Comparison of ENCODE assay signal across 8 cellular contexts in the genomic region with DNA sequence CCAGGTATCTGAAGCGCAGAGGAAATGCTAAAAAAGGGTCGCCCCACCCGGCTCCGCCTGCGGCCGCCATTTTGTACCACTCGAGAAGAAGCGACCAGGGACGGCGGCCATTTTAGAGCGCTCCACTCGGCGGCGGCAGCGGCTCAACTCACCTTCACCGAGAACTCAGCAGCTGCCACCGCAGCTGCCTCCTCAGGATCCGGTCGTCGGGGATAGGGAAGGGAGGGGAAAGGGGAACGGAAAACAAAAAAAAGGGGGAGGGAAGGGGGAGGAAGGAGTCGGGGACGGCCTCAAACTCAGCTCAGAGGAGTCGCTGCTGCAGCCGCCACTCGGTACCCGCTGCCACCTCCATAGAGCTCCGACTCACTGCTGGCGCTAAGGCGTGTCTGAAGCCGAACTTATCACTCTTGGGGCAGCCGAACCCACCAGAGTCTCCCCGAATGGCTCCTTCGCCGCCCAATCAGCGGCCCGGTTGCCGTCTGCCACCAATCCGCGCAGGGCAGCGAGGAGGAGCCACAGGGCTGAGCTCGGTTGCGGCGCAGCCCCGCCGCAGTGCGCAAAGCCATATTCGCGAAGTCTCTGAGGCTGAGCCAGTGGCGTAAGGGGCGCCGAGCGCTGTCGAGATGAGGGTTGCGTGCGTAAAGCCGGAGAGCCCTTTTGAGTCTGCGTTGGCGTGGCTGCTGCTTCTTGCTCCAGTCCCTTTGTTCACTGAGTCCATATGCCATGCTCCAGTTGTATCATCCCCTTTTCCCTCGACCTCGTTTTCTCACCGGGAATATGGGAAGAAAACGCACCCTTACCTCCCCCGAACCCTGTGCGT. TPM values are rescaled to one million over a fixed set of nuclear protein-coding genes. Genes with fewer than 3 reads are reported as not detected.
A peak's percentile ranks its signal among the peaks of the same experiment; 100 is the strongest.
DNase-seq lines count a peak whose midpoint lies in the region; ATAC-seq and TF ChIP-seq lines count a peak whose summit lies in the region.

A gene (minus strand): TSS at position 374 of the 820 bp plus-strand sequence.

- peak within 1 kb of the TSS; percentile 99 for H3K27ac ChIP-seq in temporal lobe (ENCODE audit: low read depth, low read length)

- no peaks in the 10 kb centered on the region for H3K9me3 Mint-ChIP-seq in activated naive CD4-positive, alpha-beta T cell treated with anti-CD3 and anti-CD28 coated beads, Interleukin-2, amount 50 U/mL, for 24 hours

- no peaks in the 10 kb centered on the region for H3K27me3 Mint-ChIP-seq in activated naive CD4-positive, alpha-beta T cell treated with anti-CD3 and anti-CD28 coated beads, Interleukin-2, amount 50 U/mL, for 24 hours

- peak within 1 kb of the TSS; percentile 98 for H3K27ac Mint-ChIP-seq in activated naive CD4-positive, alpha-beta T cell treated with anti-CD3 and anti-CD28 coated beads, Interleukin-2, amount 50 U/mL, for 24 hours

- peak; percentile 99 for DNase-seq in GM06990 (ENCODE audit: extremely low read depth, insufficient read length)
- peak; percentile 98 for DNase-seq in NCI-H1092 (lab: John Stamatoyannopoulos, UW)
- DNase-seq in globus pallidus (ENCODE audit: low spot score), result peak; percentile 100
- peak; percentile 98 for DNase-seq in occipital lobe (lab: John Stamatoyannopoulos, UW)

- H3K4me1 Mint-ChIP-seq in activated naive CD4-positive, alpha-beta T cell treated with anti-CD3 and anti-CD28 coated beads, Interleukin-2, amount 50 U/mL, for 24 hours, result peaks cover 43% of the 10 kb centered on the region

- peak; percentile 94 for ATAC-seq in HG02588 (IDR thresholded peaks at IDR 0.05; ENCODE audit: unreplicated experiment)
- ATAC-seq in SK-N-SH treated with all-trans-retinoic acid at 6 μM for 48 hours, result peak; percentile 97

- peaks cover 32% of the 10 kb centered on the region for H3K36me3 Mint-ChIP-seq in activated naive CD4-positive, alpha-beta T cell treated with anti-CD3 and anti-CD28 coated beads, Interleukin-2, amount 50 U/mL, for 24 hours

- TF ChIP-seq CTCF in GM06990 (IDR thresholded peaks at IDR 0.05; ENCODE audit: insufficient read depth, low read length, poor library complexity, severe bottlenecking), result no peak

- peaks cover 14% of the 10 kb centered on the region for H3K36me3 ChIP-seq in GM06990 (ENCODE audit: control insufficient read depth, insufficient read depth, low read length)

- no peaks in the 10 kb centered on the region for H3K27me3 ChIP-seq in GM06990 (replicated peaks; ENCODE audit: control insufficient read depth, insufficient read depth, low read length)

- peak within 1 kb of the TSS; percentile 94 for H3K4me3 Mint-ChIP-seq in activated naive CD4-positive, alpha-beta T cell treated with anti-CD3 and anti-CD28 coated beads, Interleukin-2, amount 50 U/mL, for 24 hours

- H3K4me3 ChIP-seq in GM06990 (replicated peaks; ENCODE audit: low read depth, low read length), result peak within 1 kb of the TSS; percentile 100

TF ChIP-seq in SK-N-SH treated with all-trans-retinoic acid at 6 μM for 48 hours, 23 proteins besides CTCF, POLR2A, EP300 and RAD21:
- TF ChIP-seq BACH2 (CRISPR knock-in tag; IDR thresholded peaks at IDR 0.05; ENCODE audit: borderline replicate concordance) (no peak), ZFP3 (CRISPR knock-in tag; IDR thresholded peaks at IDR 0.05) (no peak), PPARA (CRISPR knock-in tag; IDR thresholded peaks at IDR 0.05; ENCODE audit: borderline replicate concordance) (no peak), RARB (CRISPR knock-in tag; IDR thresholded peaks at IDR 0.05) (no peak), GLIS3 (CRISPR knock-in tag; IDR thresholded peaks at IDR 0.05) (0 out of 2 replicates have a peak, but pooled peaks have one; percentile 37)
- TF ChIP-seq, protein P1, sequence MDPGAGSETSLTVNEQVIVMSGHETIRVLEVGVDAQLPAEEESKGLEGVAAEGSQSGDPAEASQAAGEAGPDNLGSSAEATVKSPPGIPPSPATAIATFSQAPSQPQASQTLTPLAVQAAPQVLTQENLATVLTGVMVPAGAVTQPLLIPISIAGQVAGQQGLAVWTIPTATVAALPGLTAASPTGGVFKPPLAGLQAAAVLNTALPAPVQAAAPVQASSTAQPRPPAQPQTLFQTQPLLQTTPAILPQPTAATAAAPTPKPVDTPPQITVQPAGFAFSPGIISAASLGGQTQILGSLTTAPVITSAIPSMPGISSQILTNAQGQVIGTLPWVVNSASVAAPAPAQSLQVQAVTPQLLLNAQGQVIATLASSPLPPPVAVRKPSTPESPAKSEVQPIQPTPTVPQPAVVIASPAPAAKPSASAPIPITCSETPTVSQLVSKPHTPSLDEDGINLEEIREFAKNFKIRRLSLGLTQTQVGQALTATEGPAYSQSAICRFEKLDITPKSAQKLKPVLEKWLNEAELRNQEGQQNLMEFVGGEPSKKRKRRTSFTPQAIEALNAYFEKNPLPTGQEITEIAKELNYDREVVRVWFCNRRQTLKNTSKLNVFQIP (CRISPR knock-in tag; IDR thresholded peaks at IDR 0.05; ENCODE audit: borderline replicate concordance, low read depth), result peak; percentile 90
- TF ChIP-seq, protein P2, sequence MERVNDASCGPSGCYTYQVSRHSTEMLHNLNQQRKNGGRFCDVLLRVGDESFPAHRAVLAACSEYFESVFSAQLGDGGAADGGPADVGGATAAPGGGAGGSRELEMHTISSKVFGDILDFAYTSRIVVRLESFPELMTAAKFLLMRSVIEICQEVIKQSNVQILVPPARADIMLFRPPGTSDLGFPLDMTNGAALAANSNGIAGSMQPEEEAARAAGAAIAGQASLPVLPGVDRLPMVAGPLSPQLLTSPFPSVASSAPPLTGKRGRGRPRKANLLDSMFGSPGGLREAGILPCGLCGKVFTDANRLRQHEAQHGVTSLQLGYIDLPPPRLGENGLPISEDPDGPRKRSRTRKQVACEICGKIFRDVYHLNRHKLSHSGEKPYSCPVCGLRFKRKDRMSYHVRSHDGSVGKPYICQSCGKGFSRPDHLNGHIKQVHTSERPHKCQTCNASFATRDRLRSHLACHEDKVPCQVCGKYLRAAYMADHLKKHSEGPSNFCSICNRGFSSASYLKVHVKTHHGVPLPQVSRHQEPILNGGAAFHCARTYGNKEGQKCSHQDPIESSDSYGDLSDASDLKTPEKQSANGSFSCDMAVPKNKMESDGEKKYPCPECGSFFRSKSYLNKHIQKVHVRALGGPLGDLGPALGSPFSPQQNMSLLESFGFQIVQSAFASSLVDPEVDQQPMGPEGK (CRISPR knock-in tag; IDR thresholded peaks at IDR 0.05; ENCODE audit: borderline replicate concordance), result peak; percentile 59; the same call in 1 of the 2 replicates
- TF ChIP-seq, protein P3, sequence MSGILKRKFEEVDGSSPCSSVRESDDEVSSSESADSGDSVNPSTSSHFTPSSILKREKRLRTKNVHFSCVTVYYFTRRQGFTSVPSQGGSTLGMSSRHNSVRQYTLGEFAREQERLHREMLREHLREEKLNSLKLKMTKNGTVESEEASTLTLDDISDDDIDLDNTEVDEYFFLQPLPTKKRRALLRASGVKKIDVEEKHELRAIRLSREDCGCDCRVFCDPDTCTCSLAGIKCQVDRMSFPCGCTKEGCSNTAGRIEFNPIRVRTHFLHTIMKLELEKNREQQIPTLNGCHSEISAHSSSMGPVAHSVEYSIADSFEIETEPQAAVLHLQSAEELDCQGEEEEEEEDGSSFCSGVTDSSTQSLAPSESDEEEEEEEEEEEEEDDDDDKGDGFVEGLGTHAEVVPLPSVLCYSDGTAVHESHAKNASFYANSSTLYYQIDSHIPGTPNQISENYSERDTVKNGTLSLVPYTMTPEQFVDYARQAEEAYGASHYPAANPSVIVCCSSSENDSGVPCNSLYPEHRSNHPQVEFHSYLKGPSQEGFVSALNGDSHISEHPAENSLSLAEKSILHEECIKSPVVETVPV (CRISPR knock-in tag; IDR thresholded peaks at IDR 0.05), result peak; percentile 65; the same call in 1 of the 2 replicates
- TF ChIP-seq, protein P4, sequence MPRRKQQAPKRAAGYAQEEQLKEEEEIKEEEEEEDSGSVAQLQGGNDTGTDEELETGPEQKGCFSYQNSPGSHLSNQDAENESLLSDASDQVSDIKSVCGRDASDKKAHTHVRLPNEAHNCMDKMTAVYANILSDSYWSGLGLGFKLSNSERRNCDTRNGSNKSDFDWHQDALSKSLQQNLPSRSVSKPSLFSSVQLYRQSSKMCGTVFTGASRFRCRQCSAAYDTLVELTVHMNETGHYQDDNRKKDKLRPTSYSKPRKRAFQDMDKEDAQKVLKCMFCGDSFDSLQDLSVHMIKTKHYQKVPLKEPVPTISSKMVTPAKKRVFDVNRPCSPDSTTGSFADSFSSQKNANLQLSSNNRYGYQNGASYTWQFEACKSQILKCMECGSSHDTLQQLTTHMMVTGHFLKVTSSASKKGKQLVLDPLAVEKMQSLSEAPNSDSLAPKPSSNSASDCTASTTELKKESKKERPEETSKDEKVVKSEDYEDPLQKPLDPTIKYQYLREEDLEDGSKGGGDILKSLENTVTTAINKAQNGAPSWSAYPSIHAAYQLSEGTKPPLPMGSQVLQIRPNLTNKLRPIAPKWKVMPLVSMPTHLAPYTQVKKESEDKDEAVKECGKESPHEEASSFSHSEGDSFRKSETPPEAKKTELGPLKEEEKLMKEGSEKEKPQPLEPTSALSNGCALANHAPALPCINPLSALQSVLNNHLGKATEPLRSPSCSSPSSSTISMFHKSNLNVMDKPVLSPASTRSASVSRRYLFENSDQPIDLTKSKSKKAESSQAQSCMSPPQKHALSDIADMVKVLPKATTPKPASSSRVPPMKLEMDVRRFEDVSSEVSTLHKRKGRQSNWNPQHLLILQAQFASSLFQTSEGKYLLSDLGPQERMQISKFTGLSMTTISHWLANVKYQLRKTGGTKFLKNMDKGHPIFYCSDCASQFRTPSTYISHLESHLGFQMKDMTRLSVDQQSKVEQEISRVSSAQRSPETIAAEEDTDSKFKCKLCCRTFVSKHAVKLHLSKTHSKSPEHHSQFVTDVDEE (CRISPR knock-in tag; IDR thresholded peaks at IDR 0.05), result peak; percentile 22; the same call in 1 of the 2 replicates
TF ChIP-seq in SK-N-SH treated with all-trans-retinoic acid at 6 μM for 48 hours: peak in this region for 5.

RNA-seq across cellular contexts. Expression of the gene that starts here (rescaled TPM):
- total RNA-seq in occipital lobe (1,024 TPM), temporal lobe (870 TPM)

Comparison
In these comparisons a context has a peak if more than half of its experiments do, and no peak if none do; other contexts are left out.
1. Peak in every context shown above with its lines: DNase-seq, ATAC-seq, H3K4me3 ChIP-seq and H3K27ac ChIP-seq.